ENCODE assay signal across 9 cellular contexts in genomic region chr9:6955251-6955921, GRCh38.
A peak's percentile ranks its signal among the peaks of the same experiment; 100 is the strongest.
DNase-seq lines count a peak whose midpoint lies in the region; ATAC-seq lines count a peak whose summit lies in the region.
"Had no signal": no experiment of that assay in that cellular context is flagged by ENCODE, and none has a peak within 500 bp of the region (broad histone marks: within the 10 kb centered on the region; RNA-seq: fewer than 3 reads in every experiment).

No MANE protein-coding gene starts in this region.

- no peaks in the 10 kb centered on the region for H3K36me3 ChIP-seq in mesodermal cell (ENCODE audit: control insufficient read depth, insufficient read depth, low read length)

- H3K36me3 Mint-ChIP-seq in activated naive CD4-positive, alpha-beta T cell treated with anti-CD3 and anti-CD28 coated beads, Interleukin-2, amount 50 U/mL, for 72 hours = peaks cover 1 to 4% of the 10 kb centered on the region in 2 donors

- no peak overlapping the region for H3K27ac Mint-ChIP-seq in activated naive CD4-positive, alpha-beta T cell treated with anti-CD3 and anti-CD28 coated beads, Interleukin-2, amount 50 U/mL, for 72 hours
- H3K27ac Mint-ChIP-seq: memory B cell had no signal

- peaks cover 9% of the 10 kb centered on the region for H3K4me1 ChIP-seq in mesodermal cell (ENCODE audit: control insufficient read depth, insufficient read depth, low read length, poor library complexity, severe bottlenecking)

- no peaks in the 10 kb centered on the region for H3K9me3 ChIP-seq in mesodermal cell (ENCODE audit: control insufficient read depth, low read length)

- WGBS in mesodermal cell (ENCODE audit: insufficient coverage in 2 of 2), 2 experiments = 43 to 71% methylated on average over 3 to 4 of the region's 7 CpGs

- peak overlapping the region; percentile 36 for H3K27ac ChIP-seq in mesodermal cell (ENCODE audit: low read depth, low read length, severe bottlenecking)

- H3K9me3 Mint-ChIP-seq in activated naive CD4-positive, alpha-beta T cell treated with anti-CD3 and anti-CD28 coated beads, Interleukin-2, amount 50 U/mL, for 72 hours = no peaks in the 10 kb centered on the region
- H3K9me3 Mint-ChIP-seq: memory B cell had no signal

- peak; percentile 46 for DNase-seq in NCI-H748 (lab: John Stamatoyannopoulos, UW; ENCODE audit: unreplicated experiment)
- DNase-seq in NCI-H748 treated with DMSO at 0.1 percent for 48 hours (lab: John Stamatoyannopoulos, UW) = no peak
- DNase-seq in activated naive CD4-positive, alpha-beta T cell treated with anti-CD3 and anti-CD28 coated beads, Interleukin-2, amount 50 U/mL, for 72 hours (ENCODE audit: low spot score in 2 of 2) = peak in 1 of 2 donors; percentile 13
- no peak for DNase-seq in left lobe of liver (ENCODE audit: low spot score)

- ATAC-seq in HG03095 (IDR thresholded peaks at IDR 0.05; ENCODE audit: unreplicated experiment) = peak; percentile 86
- peak; percentile 68 to 96 for ATAC-seq in activated naive CD4-positive, alpha-beta T cell treated with anti-CD3 and anti-CD28 coated beads, Interleukin-2, amount 50 U/mL, for 72 hours
- ATAC-seq in HG02970 (IDR thresholded peaks at IDR 0.05; ENCODE audit: low FRiP score, unreplicated experiment) = no peak
- ATAC-seq in left lobe of liver = no peak
- ATAC-seq in HG03135 (IDR thresholded peaks at IDR 0.05; ENCODE audit: unreplicated experiment) = no peak

- no peak overlapping the region for H3K4me3 ChIP-seq in mesodermal cell (ENCODE audit: extremely low read depth, insufficient read depth, low read length, poor library complexity, severe bottlenecking)

Comparison
In these comparisons a context has a peak if more than half of its experiments do, and no peak if none do; other contexts are left out.
1. ATAC-seq: peak in HG03095 (single experiment) and activated naive CD4-positive, alpha-beta T cell treated with anti-CD3 and anti-CD28 coated beads, Interleukin-2, amount 50 U/mL, for 72 hours (2 of 2); none in HG02970 (single experiment), left lobe of liver (single experiment) and HG03135 (single experiment).